In the genomic region with DNA sequence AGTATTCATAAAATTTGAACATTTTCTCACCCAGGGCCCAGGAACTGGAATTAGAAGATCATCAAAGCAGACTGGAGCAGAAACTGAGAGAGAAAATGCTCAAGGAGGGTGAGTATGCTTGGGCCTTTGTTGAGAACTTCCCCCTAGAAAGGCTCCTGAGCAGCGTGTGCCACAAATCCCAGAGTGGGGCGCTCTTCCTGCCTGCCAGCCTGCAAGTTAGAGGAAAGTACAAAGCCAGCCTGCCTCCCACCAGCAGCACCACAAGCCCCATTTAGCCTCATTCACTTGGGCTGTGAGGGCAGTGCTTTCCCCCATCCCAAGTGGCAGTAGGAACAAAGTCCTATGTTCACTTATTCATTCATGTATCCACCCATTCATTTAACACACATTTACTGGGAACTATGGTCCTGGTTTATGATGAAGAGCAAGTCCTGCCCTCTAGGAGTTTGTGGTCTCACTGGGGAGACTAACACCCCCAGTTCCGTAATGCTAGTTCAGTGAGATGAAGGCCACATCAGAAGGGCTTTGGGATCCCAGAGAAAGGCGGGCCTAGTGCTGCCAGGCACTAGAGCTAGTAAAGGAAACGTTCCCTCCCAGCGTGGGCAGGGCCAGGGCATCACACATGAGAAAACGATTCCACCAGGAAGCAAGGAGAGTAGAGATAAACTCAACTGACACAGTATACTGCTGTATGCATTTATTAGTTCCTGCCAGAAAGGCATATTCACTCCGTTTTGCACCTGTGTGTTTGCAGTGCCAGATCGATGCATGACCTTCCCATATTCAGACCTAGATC, we compare ENCODE assay signal across 18 cellular contexts. TPM values are rescaled to one million over a fixed set of nuclear protein-coding genes. Genes with fewer than 3 reads are reported as not detected.
"Had no signal": no experiment of that assay in that cellular context is flagged by ENCODE, and none has a peak within 500 bp of the region (broad histone marks: within the 10 kb centered on the region; RNA-seq: fewer than 3 reads in every experiment).

No MANE protein-coding gene starts in this region.

- H3K4me2 ChIP-seq: smooth muscle cell had no signal

- H3K27ac Mint-ChIP-seq: activated B cell treated with CpG ODN at 0.5 μM for 24 hours; activated CD4-positive, alpha-beta memory T cell treated with anti-CD3 and anti-CD28 coated beads for 36 hours; memory B cell; T-helper 1 cell treated with Interleukin-12 subunit alpha and Interleukin-12 subunit beta and Interleukin-4 antibody, amounts not matched to agents 30 μg/mL and 1 μg/mL, for 36 hours had no signal

- DNase-seq: activated B cell treated with CpG ODN at 0.5 μM for 24 hours; activated CD4-positive, alpha-beta memory T cell treated with anti-CD3 and anti-CD28 coated beads for 36 hours; activated CD4-positive, alpha-beta T cell treated with anti-CD3 and anti-CD28 coated beads for 4 hours; activated T-cell treated with anti-CD3 and anti-CD28 coated beads for 4 hours; body of pancreas; erythroblast; foreskin melanocyte; glutamatergic neuron; kidney glomerular epithelial cell; naive thymus-derived CD8-positive, alpha-beta T cell; pancreas; right lobe of liver; stimulated activated CD4-positive, alpha-beta T cell treated with anti-CD3 and anti-CD28 coated beads, Interleukin-4, amount 100 ng/mL, for 1 hour; stomach had no signal

- H3K4me3 Mint-ChIP-seq: activated B cell treated with CpG ODN at 0.5 μM for 24 hours; activated CD4-positive, alpha-beta memory T cell treated with anti-CD3 and anti-CD28 coated beads for 36 hours; memory B cell; T-helper 1 cell treated with Interleukin-12 subunit alpha and Interleukin-12 subunit beta and Interleukin-4 antibody, amounts not matched to agents 30 μg/mL and 1 μg/mL, for 36 hours had no signal

- H3K9me3 Mint-ChIP-seq: activated B cell treated with CpG ODN at 0.5 μM for 24 hours; activated CD4-positive, alpha-beta memory T cell treated with anti-CD3 and anti-CD28 coated beads for 36 hours; memory B cell; naive thymus-derived CD8-positive, alpha-beta T cell; T-helper 1 cell treated with Interleukin-12 subunit alpha and Interleukin-12 subunit beta and Interleukin-4 antibody, amounts not matched to agents 30 μg/mL and 1 μg/mL, for 36 hours had no signal

- H3K4me1 Mint-ChIP-seq: activated B cell treated with CpG ODN at 0.5 μM for 24 hours, memory B cell had no signal

- H3K36me3 ChIP-seq: pancreas, right lobe of liver, stomach had no signal

- H3K27me3 Mint-ChIP-seq: activated B cell treated with CpG ODN at 0.5 μM for 24 hours; activated CD4-positive, alpha-beta memory T cell treated with anti-CD3 and anti-CD28 coated beads for 36 hours; naive thymus-derived CD8-positive, alpha-beta T cell had no signal

- H3K4me3 ChIP-seq: body of pancreas, coronary artery, pancreas, right lobe of liver, smooth muscle cell, stomach had no signal

- H3K27ac ChIP-seq: body of pancreas, coronary artery, pancreas, right lobe of liver, stomach had no signal

- H3K27me3 ChIP-seq: body of pancreas, pancreas, right lobe of liver, stomach had no signal

- H3K36me3 Mint-ChIP-seq: activated CD4-positive, alpha-beta memory T cell treated with anti-CD3 and anti-CD28 coated beads for 36 hours; memory B cell; naive thymus-derived CD8-positive, alpha-beta T cell had no signal

- ATAC-seq: body of pancreas; naive thymus-derived CD8-positive, alpha-beta T cell; pancreas; right lobe of liver had no signal

- H3K9me3 ChIP-seq: body of pancreas, pancreas, right lobe of liver, stomach had no signal

RNA-seq across cellular contexts. Expression of gene PARVA, which starts 22.4 kb away (rescaled TPM):
- total RNA-seq: activated B cell treated with CpG ODN at 0.5 μM for 24 hours had no signal
